In genomic region chr2:239379641-239380170, GRCh38 we compare ENCODE assay signal across 2 cellular contexts.
TF ChIP-seq lines count a peak whose summit lies in the region.

No MANE protein-coding gene starts in this region.

TF ChIP-seq in WTC11, 78 proteins besides CTCF, POLR2A, EP300 and RAD21:
- no peak for TF ChIP-seq E2F1 (CRISPR knock-in tag; IDR thresholded peaks at IDR 0.05)
- TF ChIP-seq ZBTB21 (CRISPR knock-in tag; IDR thresholded peaks at IDR 0.05; ENCODE audit: borderline replicate concordance) = 0 out of 2 replicates have a peak, but pooled peaks have one; percentile 35

TF ChIP-seq in HepG2, 621 proteins besides CTCF, POLR2A, EP300 and RAD21:
- TF ChIP-seq MED1 (CRISPR knock-in tag; IDR thresholded peaks at IDR 0.05) (no peak), AGO2 (optimal IDR thresholded peaks at IDR 0.05; ENCODE audit: low read depth, low read length) (peak; percentile 70), STAG1 (CRISPR knock-in tag; IDR thresholded peaks at IDR 0.05) (peak; percentile 56)
TF ChIP-seq in HepG2: peak in this region for 2.
